In genomic region chr3:104437891-104438290, GRCh38 we compare ENCODE assay signal across 1 cellular context.
TF ChIP-seq lines count a peak whose summit lies in the region.

No MANE protein-coding gene starts in this region.

TF ChIP-seq in SK-N-SH treated with all-trans-retinoic acid at 6 μM for 48 hours, 23 proteins besides CTCF, POLR2A, EP300 and RAD21 (continued from another document):
- no peak for TF ChIP-seq CSRNP3 (CRISPR knock-in tag; IDR thresholded peaks at IDR 0.05)
- no peak for TF ChIP-seq ZFP3 (CRISPR knock-in tag; IDR thresholded peaks at IDR 0.05)
TF ChIP-seq in SK-N-SH treated with all-trans-retinoic acid at 6 μM for 48 hours: peak in this region for 0.
